In the genomic region with DNA sequence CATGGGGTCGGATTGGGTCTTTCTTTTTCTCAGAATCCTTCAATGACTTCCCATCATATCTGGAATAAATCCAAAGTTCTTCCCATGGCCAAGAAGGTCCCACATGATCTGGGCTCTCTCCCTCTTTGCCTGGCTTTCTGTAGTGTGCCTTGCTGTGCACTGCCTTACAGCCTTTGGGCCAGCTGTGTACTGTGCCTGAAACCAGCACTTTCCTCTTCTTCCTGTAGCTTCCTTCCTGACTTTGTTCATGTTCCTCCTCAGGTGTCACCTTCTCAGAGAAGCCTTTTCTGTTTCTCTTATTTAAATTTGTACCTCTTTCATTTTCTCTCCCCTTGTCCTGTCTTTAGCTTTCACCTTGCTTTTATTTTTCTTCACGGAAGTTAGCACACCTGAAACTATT, we compare ENCODE assay signal across 20 cellular contexts. TPM values are rescaled to one million over a fixed set of nuclear protein-coding genes. Genes with fewer than 3 reads are reported as not detected.
DNase-seq lines count a peak whose midpoint lies in the region; ATAC-seq and TF ChIP-seq lines count a peak whose summit lies in the region.
"Had no signal": no experiment of that assay in that cellular context is flagged by ENCODE, and none has a peak within 500 bp of the region (broad histone marks: within the 10 kb centered on the region; RNA-seq: fewer than 3 reads in every experiment).

No MANE protein-coding gene starts in this region.

- peaks cover 19% of the 10 kb centered on the region for H3K9me3 ChIP-seq in DOHH2 (ENCODE audit: control insufficient read depth, insufficient read depth, low read length)

- DNase-seq in mesendoderm = no peak
- no peak for DNase-seq in stimulated activated naive CD4-positive, alpha-beta T cell treated with Interleukin-2 at 50 U/mL for 16 hours (lab: John Stamatoyannopoulos, UW)
- DNase-seq: C1 segment of cervical spinal cord; CD4-positive, alpha-beta memory T cell; COR-L47; DMS53; MG63; NCI-H2029; NCI-H526 treated with DMSO at 0.1 percent for 48 hours; SHP77 treated with DMSO at 0.1 percent for 48 hours; T-helper 1 cell had no signal

- H2BK120ac ChIP-seq in mesendoderm (ENCODE audit: low read depth, low read length) = no peak overlapping the region

- no peak for TF ChIP-seq CTCF in DOHH2 (IDR thresholded peaks at IDR 0.05; ENCODE audit: low read depth, low read length, poor library complexity, severe bottlenecking)

- H2AK5ac ChIP-seq in mesendoderm (ENCODE audit: low read length) = peak overlapping the region; percentile 99

- H3K36me3 ChIP-seq in DOHH2 (ENCODE audit: control insufficient read depth, low read length) = peaks cover 18% of the 10 kb centered on the region
- no peaks in the 10 kb centered on the region for H3K36me3 ChIP-seq in mesendoderm (ENCODE audit: control insufficient read depth, insufficient read depth, low read length)
- H3K36me3 ChIP-seq: MG63 had no signal

- H3K79me2 ChIP-seq in DOHH2 (ENCODE audit: control insufficient read depth, low read length) (peaks cover 32% of the 10 kb centered on the region), mesendoderm (ENCODE audit: control insufficient read depth, insufficient read depth, low read length) (peaks cover 6% of the 10 kb centered on the region)

- H3K79me1 ChIP-seq in mesendoderm (ENCODE audit: low read length) = peaks cover 3% of the 10 kb centered on the region

- H3K23ac ChIP-seq in mesendoderm (ENCODE audit: low read length) = no peak overlapping the region

- H3K27ac ChIP-seq in DOHH2 (ENCODE audit: low read depth, low read length) = peak overlapping the region; percentile 93
- no peak overlapping the region for H3K27ac ChIP-seq in mesendoderm (ENCODE audit: low read depth, low read length)
- H3K27ac ChIP-seq: RWPE1 had no signal

- peak; percentile 24 for ATAC-seq in HG02678 (IDR thresholded peaks at IDR 0.05; ENCODE audit: unreplicated experiment)
- no peak for ATAC-seq in HG02973 (IDR thresholded peaks at IDR 0.05; ENCODE audit: unreplicated experiment)
- ATAC-seq in GM18519 (IDR thresholded peaks at IDR 0.05; ENCODE audit: low FRiP score, unreplicated experiment) = no peak
- ATAC-seq: HCT116, HepG2, Panc1 had no signal

- no peak overlapping the region for H3K4ac ChIP-seq in mesendoderm (ENCODE audit: low read depth, low read length)

- H3K4me1 ChIP-seq in DOHH2 (ENCODE audit: control insufficient read depth, low read length) = peaks cover 67% of the 10 kb centered on the region
- peaks cover 2% of the 10 kb centered on the region for H3K4me1 ChIP-seq in mesendoderm (ENCODE audit: control insufficient read depth, low read depth, low read length)

- H2BK5ac ChIP-seq in mesendoderm (ENCODE audit: low read length) = no peak overlapping the region

- H3K27me3 ChIP-seq in DOHH2 (ENCODE audit: control insufficient read depth, low read length) = no peaks in the 10 kb centered on the region
- no peaks in the 10 kb centered on the region for H3K27me3 ChIP-seq in mesendoderm (ENCODE audit: insufficient read depth, low read length, poor library complexity)
- H3K27me3 ChIP-seq: MG63 had no signal

- WGBS in mesendoderm (ENCODE audit: extremely low coverage, insufficient coverage, low lambda C conversion rate) = no CpG with 5 or more reads among the region's 2 CpGs

- H4K20me1 ChIP-seq in DOHH2 (ENCODE audit: control insufficient read depth, insufficient read depth, low read depth, low read length) = no peaks in the 10 kb centered on the region

- H3K9ac ChIP-seq in mesendoderm (ENCODE audit: low read length) = no peak overlapping the region

- peaks cover 40% of the 10 kb centered on the region for H3F3A ChIP-seq in DOHH2 (ENCODE audit: control insufficient read depth, insufficient read depth)

- no peak overlapping the region for H4K8ac ChIP-seq in mesendoderm (ENCODE audit: low read depth, low read length)

- H2BK15ac ChIP-seq in mesendoderm (replicated peaks; ENCODE audit: low read depth) = no peak overlapping the region

- H3K4me3 ChIP-seq in DOHH2 (ENCODE audit: low read length) (peak overlapping the region; percentile 93), mesendoderm (ENCODE audit: low read length) (no peak overlapping the region)
- H3K4me3 ChIP-seq: MG63 had no signal

- H3K56ac ChIP-seq in mesendoderm (ENCODE audit: low read length) = no peak overlapping the region

- no peak overlapping the region for H4K5ac ChIP-seq in mesendoderm (ENCODE audit: low read length)

- H3K9me2 ChIP-seq in DOHH2 (replicated peaks; ENCODE audit: control insufficient read depth, low read length) = no peaks in the 10 kb centered on the region

- peak overlapping the region; percentile 86 for H3K4me2 ChIP-seq in DOHH2 (ENCODE audit: low read length)
- H3K4me2 ChIP-seq in mesendoderm (ENCODE audit: low read length) = no peak overlapping the region

- no peak overlapping the region for H3K18ac ChIP-seq in mesendoderm (ENCODE audit: low read length)

- 0 out of 2 replicates have a peak, but pooled peaks have one; percentile 26 for TF ChIP-seq POLR2A in Raji (IDR thresholded peaks at IDR 0.05; ENCODE audit: insufficient read depth, low read depth, low read length)

RNA-seq across cellular contexts. Expression of a gene that starts 4.3 kb away (rescaled TPM):
- 72.4 TPM for polyA plus RNA-seq in mesendoderm (2013, experiment 1 of 2)
- 70.6 TPM for polyA plus RNA-seq in mesendoderm (2013, experiment 2 of 2)
